Comparison of ENCODE assay signal across 33 cellular contexts in the genomic region with DNA sequence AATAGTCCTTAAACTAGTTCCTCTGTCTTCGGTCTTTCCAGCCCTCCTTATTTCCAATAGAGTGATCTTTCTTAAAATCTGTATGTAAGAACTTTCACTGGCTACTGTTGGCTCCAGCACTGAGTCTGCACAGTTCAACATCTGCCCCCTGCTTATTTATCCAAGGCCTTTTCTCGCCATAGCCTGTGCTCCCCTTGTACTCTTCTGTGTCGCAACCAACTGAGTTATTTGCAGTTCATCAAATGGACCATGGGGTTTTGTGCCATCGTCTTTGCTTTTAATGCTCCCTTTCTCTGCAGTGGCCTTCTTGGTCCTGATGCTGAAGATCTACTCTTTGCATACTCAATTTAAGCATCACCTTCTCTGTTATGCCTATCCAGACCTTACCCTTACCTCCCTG.
"Had no signal": no experiment of that assay in that cellular context is flagged by ENCODE, and none has a peak within 500 bp of the region (broad histone marks: within the 10 kb centered on the region; RNA-seq: fewer than 3 reads in every experiment).

No MANE protein-coding gene starts in this region.

- H3K4me3 ChIP-seq: adrenal gland, ascending aorta, body of pancreas, breast epithelium, cardiac muscle cell had no signal

- FAIRE-seq: astrocyte, bronchial epithelial cell had no signal

- H3K9me3 ChIP-seq: adrenal gland, ascending aorta, body of pancreas, breast epithelium had no signal

- DNase-seq: activated effector memory CD4-positive, alpha-beta T cell treated with anti-CD3 and anti-CD28 coated beads, Interleukin-2, amount 50 U/mL, for 16 hours; activated effector memory CD4-positive, alpha-beta T cell treated with Interleukin-2 at 50 U/mL for 16 hours; activated gamma-delta T cell; activated gamma-delta T cell treated with Interleukin-2 at 50 U/mL for 16 hours; activated naive CD4-positive, alpha-beta T cell; activated naive CD4-positive, alpha-beta T cell treated with anti-CD3 and anti-CD28 coated beads for 36 hours; activated naive CD4-positive, alpha-beta T cell treated with anti-CD3 and anti-CD28 coated beads, Interleukin-2, amount 10 ng/mL, durations not matched to agents 7 days and 5 days; activated naive CD4-positive, alpha-beta T cell treated with anti-CD3 and anti-CD28 coated beads, Interleukin-2, amount 50 U/mL, for 16 hours; activated naive CD4-positive, alpha-beta T cell treated with Interleukin-2 at 50 U/mL for 16 hours; activated naive CD8-positive, alpha-beta T cell treated with anti-CD3 and anti-CD28 coated beads for 36 hours; activated naive CD8-positive, alpha-beta T cell treated with anti-CD3 and anti-CD28 coated beads, Interleukin-2, amount 10 ng/mL, durations not matched to agents 7 days and 5 days; activated naive CD8-positive, alpha-beta T cell treated with anti-CD3 and anti-CD28 coated beads, Interleukin-2, amount 50 U/mL, for 24 hours; activated T-cell treated with anti-CD3 and anti-CD28 coated beads, Interleukin-2, amount 50 U/mL, for 24 hours; activated T-cell treated with anti-CD3 and anti-CD28 coated beads, Interleukin-2, amount 50 U/mL, for 4 hours; activated T-cell treated with anti-CD3 and anti-CD28 coated beads, Interleukin-2, amount 50 U/mL, for 48 hours; activated T-cell treated with anti-CD3 and anti-CD28 coated beads, Interleukin-2, amount 50 U/mL, for 72 hours; adrenal gland; amniotic stem cell; amygdala; anterior cingulate cortex; aorta; body of pancreas; brain microvascular endothelial cell; caudate nucleus; central memory CD4-positive, alpha-beta T cell; cerebellar nuclear complex had no signal

- H3K36me3 ChIP-seq: adrenal gland, ascending aorta, brain microvascular endothelial cell, breast epithelium, cardiac muscle cell had no signal

- H3K27me3 ChIP-seq: ascending aorta, body of pancreas, brain microvascular endothelial cell, breast epithelium, cardiac muscle cell had no signal

- ATAC-seq: activated naive CD4-positive, alpha-beta T cell treated with anti-CD3 and anti-CD28 coated beads, Interleukin-2, amount 50 U/mL, for 72 hours; activated naive CD8-positive, alpha-beta T cell treated with anti-CD3 and anti-CD28 coated beads, Interleukin-2, amount 50 U/mL, for 24 hours; activated T-cell treated with anti-CD3 and anti-CD28 coated beads, Interleukin-2, amount 50 U/mL, for 4 hours; activated T-cell treated with anti-CD3 and anti-CD28 coated beads, Interleukin-2, amount 50 U/mL, for 72 hours; activated T-helper 17 cell treated with anti-CD3 and anti-CD28 coated beads, Interleukin-2, amount 50 U/mL, for 72 hours; body of pancreas had no signal

- H3K4me1 ChIP-seq: adrenal gland, ascending aorta, body of pancreas, breast epithelium had no signal

- H3K27ac ChIP-seq: adrenal gland, ascending aorta, body of pancreas, brain microvascular endothelial cell, breast epithelium, cardiac muscle cell had no signal
